In the genomic region with DNA sequence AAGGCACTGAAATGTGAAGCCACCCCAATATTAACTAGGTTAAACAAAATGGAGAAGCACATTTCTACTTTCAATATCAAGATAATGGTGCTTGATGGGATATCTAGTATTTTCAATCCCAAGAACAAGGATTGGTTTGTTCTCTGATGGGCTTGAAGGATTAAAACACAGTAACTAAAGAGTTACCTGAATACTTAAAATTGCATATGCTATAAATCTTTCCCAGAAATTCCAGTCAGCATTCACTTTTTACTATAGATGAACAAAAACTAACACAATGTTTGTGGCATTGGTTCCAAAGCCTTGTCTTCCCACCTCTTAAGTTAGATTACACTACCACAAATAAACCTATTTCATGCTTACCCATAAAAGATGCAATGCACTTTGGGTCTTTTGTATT, we compare ENCODE assay signal across 26 cellular contexts. TPM values are rescaled to one million over a fixed set of nuclear protein-coding genes. Genes with fewer than 3 reads are reported as not detected.
DNase-seq lines count a peak whose midpoint lies in the region; ATAC-seq, FAIRE-seq and TF ChIP-seq lines count a peak whose summit lies in the region.
"Had no signal": no experiment of that assay in that cellular context is flagged by ENCODE, and none has a peak within 500 bp of the region (broad histone marks: within the 10 kb centered on the region; RNA-seq: fewer than 3 reads in every experiment).

No MANE protein-coding gene starts in this region.

- H3K4me3 Mint-ChIP-seq in activated T-cell treated with anti-CD3 and anti-CD28 coated beads, Interleukin-2, amount 50 U/mL, for 72 hours, result no peak overlapping the region
- H3K4me3 Mint-ChIP-seq: CD4-positive, CD25-positive, alpha-beta regulatory T cell had no signal

- H3K4me3 ChIP-seq in neural cell (ENCODE audit: low read length) (peak overlapping the region; percentile 81), GM23248 (no peak overlapping the region)
- H3K4me3 ChIP-seq: GM12878, MG63, SJSA1 had no signal

- no peak overlapping the region for H3K27ac Mint-ChIP-seq in activated T-cell treated with anti-CD3 and anti-CD28 coated beads, Interleukin-2, amount 50 U/mL, for 72 hours
- H3K27ac Mint-ChIP-seq: CD4-positive, CD25-positive, alpha-beta regulatory T cell had no signal

- peaks cover 22% of the 10 kb centered on the region for H3K27me3 ChIP-seq in neural cell (ENCODE audit: insufficient read depth, low read depth, low read length)
- H3K27me3 ChIP-seq in GM23248 (replicated peaks; ENCODE audit: insufficient read depth), result peaks cover 55% of the 10 kb centered on the region
- H3K27me3 ChIP-seq: BE2C had no signal

- H4K20me1 ChIP-seq in neural cell (ENCODE audit: insufficient read depth), result no peaks in the 10 kb centered on the region
- no peaks in the 10 kb centered on the region for H4K20me1 ChIP-seq in GM23248 (ENCODE audit: insufficient read depth)

- no peak for DNase-seq in caudate nucleus (lab: John Stamatoyannopoulos, UW)
- DNase-seq in superior temporal gyrus (ENCODE audit: extremely low spot score), result peak; percentile 72
- no peak for DNase-seq in GM23248
- DNase-seq in NCI-H345 (lab: John Stamatoyannopoulos, UW), result no peak
- no peak for DNase-seq in D721Med (ENCODE audit: insufficient read length, low spot score)
- DNase-seq in activated T-cell treated with anti-CD3 and anti-CD28 coated beads, Interleukin-2, amount 50 U/mL, for 72 hours, result no peak
- DNase-seq: BE2C; CD4-positive, CD25-positive, alpha-beta regulatory T cell; EL; GDM1; MG63; NCI-H1105 treated with DMSO at 0.1 percent for 48 hours; NCI-H146; NCI-H1930; NCI-H446 treated with DMSO at 0.1 percent for 48 hours; NCI-H526; NCI-H82; NK-92 treated with Interleukin-12 subunit alpha and Interleukin-12 subunit beta, amount 100 ng/mL, for 24 hours; Right ventricle myocardium superior; RPMI8226 had no signal

- H3K4me1 ChIP-seq in GM23248 (ENCODE audit: insufficient read depth), result 0 out of 2 replicates have a peak, but pooled peaks cover 7% of the 10 kb centered on the region
- H3K4me1 ChIP-seq: SJSA1 had no signal

- peaks cover 2 to 5% of the 10 kb centered on the region in 2 donors for H3K36me3 Mint-ChIP-seq in activated T-cell treated with anti-CD3 and anti-CD28 coated beads, Interleukin-2, amount 50 U/mL, for 72 hours (ENCODE audit: insufficient read depth in 2 of 2)

- no peaks in the 10 kb centered on the region for H3K79me2 ChIP-seq in neural cell (replicated peaks; ENCODE audit: insufficient read depth, low read length)
- H3K79me2 ChIP-seq in GM23248 (ENCODE audit: insufficient read depth), result no peaks in the 10 kb centered on the region

- H3K27ac ChIP-seq in KOPT-K1 (ENCODE audit: low read depth, low read length, poor library complexity, severe bottlenecking) (peak overlapping the region; percentile 77), caudate nucleus (ENCODE audit: low read depth, low read length) (peak overlapping the region; percentile 91), neural cell (ENCODE audit: low read length) (no peak overlapping the region), GM23248 (no peak overlapping the region)
- H3K27ac ChIP-seq: SJSA1 had no signal

- H3K9me2 ChIP-seq in neural cell (ENCODE audit: insufficient read depth, low read length), result no peaks in the 10 kb centered on the region
- H3K9me2 ChIP-seq in GM23248 (ENCODE audit: insufficient read depth), result no peaks in the 10 kb centered on the region

- H3F3A ChIP-seq in neural cell (ENCODE audit: insufficient read depth, low read length, poor library complexity, severe bottlenecking), result peaks cover 2% of the 10 kb centered on the region
- no peaks in the 10 kb centered on the region for H3F3A ChIP-seq in GM23248 (ENCODE audit: insufficient read depth)

- FAIRE-seq in D721Med (lab: Jason Lieb, UNC), result no peak
- FAIRE-seq: GM12878, HepG2 had no signal

- no peaks in the 10 kb centered on the region for H3K36me3 ChIP-seq in KOPT-K1 (ENCODE audit: insufficient read depth, low read length)
- no peaks in the 10 kb centered on the region for H3K36me3 ChIP-seq in neural cell (ENCODE audit: insufficient read depth, low read length)
- no peaks in the 10 kb centered on the region for H3K36me3 ChIP-seq in GM23248 (ENCODE audit: low read depth)
- H3K36me3 ChIP-seq: BE2C, MG63, SJSA1 had no signal

- peaks cover 19% of the 10 kb centered on the region for H3K4me1 Mint-ChIP-seq in activated T-cell treated with anti-CD3 and anti-CD28 coated beads, Interleukin-2, amount 50 U/mL, for 72 hours (ENCODE audit: low read depth)

- no peak for ATAC-seq in activated T-cell treated with anti-CD3 and anti-CD28 coated beads, Interleukin-2, amount 50 U/mL, for 72 hours (replicated peaks in 1 of 2)
- ATAC-seq: GM12878, HepG2 had no signal

- no peak for TF ChIP-seq EP300 in neural cell (conservative IDR thresholded peaks at IDR 0.05; ENCODE audit: poor library complexity, severe bottlenecking)

- H3K4me2 ChIP-seq in neural cell (ENCODE audit: low read length) (no peak overlapping the region), GM23248 (ENCODE audit: unreplicated experiment) (no peak overlapping the region)

- no peaks in the 10 kb centered on the region for H3K9me3 Mint-ChIP-seq in activated T-cell treated with anti-CD3 and anti-CD28 coated beads, Interleukin-2, amount 50 U/mL, for 72 hours

- TF ChIP-seq CTCF in neural cell (IDR thresholded peaks at IDR 0.05; ENCODE audit: poor library complexity, severe bottlenecking) (no peak), D721Med (IDR thresholded peaks at IDR 0.05; ENCODE audit: insufficient read depth, missing control alignments) (no peak)

- H3K9me3 ChIP-seq in KOPT-K1 (ENCODE audit: insufficient read depth, low read length, poor library complexity, severe bottlenecking), result no peaks in the 10 kb centered on the region
- no peaks in the 10 kb centered on the region for H3K9me3 ChIP-seq in neural cell (ENCODE audit: low read length)
- no peaks in the 10 kb centered on the region for H3K9me3 ChIP-seq in GM23248 (ENCODE audit: low read depth)
- H3K9me3 ChIP-seq: BE2C, MG63, SJSA1 had no signal

- in situ Hi-C loops in GM23248 (cut with MboI), result no loop called here

- no peak for TF ChIP-seq RAD21 in neural cell (conservative IDR thresholded peaks at IDR 0.05)

- H2AFZ ChIP-seq in neural cell (ENCODE audit: low read depth, low read length) (no peak overlapping the region), GM23248 (no peak overlapping the region)

- H3K9ac ChIP-seq in neural cell (ENCODE audit: low read length), result no peak overlapping the region
- H3K9ac ChIP-seq in GM23248, result no peak overlapping the region

- H3K27me3 Mint-ChIP-seq in activated T-cell treated with anti-CD3 and anti-CD28 coated beads, Interleukin-2, amount 50 U/mL, for 72 hours (ENCODE audit: low read depth), result peaks cover 43% of the 10 kb centered on the region

TF ChIP-seq in neural cell, 6 proteins besides CTCF, POLR2A, EP300 and RAD21:
- TF ChIP-seq SMC3 (conservative IDR thresholded peaks at IDR 0.05; ENCODE audit: poor library complexity), result no peak
- TF ChIP-seq TAF1 (IDR thresholded peaks at IDR 0.05; ENCODE audit: low read depth), result no peak
- no peak for TF ChIP-seq EZH2 (IDR thresholded peaks at IDR 0.05; ENCODE audit: borderline replicate concordance, insufficient read depth, low read length, poor library complexity, severe bottlenecking)
- TF ChIP-seq MXI1 (conservative IDR thresholded peaks at IDR 0.05; ENCODE audit: poor library complexity, severe bottlenecking), result no peak
- TF ChIP-seq, protein P1, sequence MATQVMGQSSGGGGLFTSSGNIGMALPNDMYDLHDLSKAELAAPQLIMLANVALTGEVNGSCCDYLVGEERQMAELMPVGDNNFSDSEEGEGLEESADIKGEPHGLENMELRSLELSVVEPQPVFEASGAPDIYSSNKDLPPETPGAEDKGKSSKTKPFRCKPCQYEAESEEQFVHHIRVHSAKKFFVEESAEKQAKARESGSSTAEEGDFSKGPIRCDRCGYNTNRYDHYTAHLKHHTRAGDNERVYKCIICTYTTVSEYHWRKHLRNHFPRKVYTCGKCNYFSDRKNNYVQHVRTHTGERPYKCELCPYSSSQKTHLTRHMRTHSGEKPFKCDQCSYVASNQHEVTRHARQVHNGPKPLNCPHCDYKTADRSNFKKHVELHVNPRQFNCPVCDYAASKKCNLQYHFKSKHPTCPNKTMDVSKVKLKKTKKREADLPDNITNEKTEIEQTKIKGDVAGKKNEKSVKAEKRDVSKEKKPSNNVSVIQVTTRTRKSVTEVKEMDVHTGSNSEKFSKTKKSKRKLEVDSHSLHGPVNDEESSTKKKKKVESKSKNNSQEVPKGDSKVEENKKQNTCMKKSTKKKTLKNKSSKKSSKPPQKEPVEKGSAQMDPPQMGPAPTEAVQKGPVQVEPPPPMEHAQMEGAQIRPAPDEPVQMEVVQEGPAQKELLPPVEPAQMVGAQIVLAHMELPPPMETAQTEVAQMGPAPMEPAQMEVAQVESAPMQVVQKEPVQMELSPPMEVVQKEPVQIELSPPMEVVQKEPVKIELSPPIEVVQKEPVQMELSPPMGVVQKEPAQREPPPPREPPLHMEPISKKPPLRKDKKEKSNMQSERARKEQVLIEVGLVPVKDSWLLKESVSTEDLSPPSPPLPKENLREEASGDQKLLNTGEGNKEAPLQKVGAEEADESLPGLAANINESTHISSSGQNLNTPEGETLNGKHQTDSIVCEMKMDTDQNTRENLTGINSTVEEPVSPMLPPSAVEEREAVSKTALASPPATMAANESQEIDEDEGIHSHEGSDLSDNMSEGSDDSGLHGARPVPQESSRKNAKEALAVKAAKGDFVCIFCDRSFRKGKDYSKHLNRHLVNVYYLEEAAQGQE (IDR thresholded peaks at IDR 0.05; ENCODE audit: borderline replicate concordance), result no peak
- TF ChIP-seq POLR2AphosphoS5 (IDR thresholded peaks at IDR 0.05), result no peak

RNA-seq across cellular contexts. Expression of gene PCDH10, which starts 3.9 kb away (rescaled TPM):
- 37.0 and 38.5 TPM in 2 replicates for polyA plus RNA-seq in neural cell
- polyA minus RNA-seq in neural cell, result 109 and 111 TPM in 2 replicates
- 0.11 TPM in 1 of 2 replicates, not detected in the other for total RNA-seq in GM23248 (2014; rRNA removed; shearing (Covaris generic))
- polyA plus RNA-seq in GM23248 (2016; fragmentation: Nextera tagmentation; extraction: Ambion mirVana), result 0.08 and 0.09 TPM in 2 replicates
- total RNA-seq in activated T-cell treated with anti-CD3 and anti-CD28 coated beads, Interleukin-2, amount 50 U/mL, for 72 hours, result not detected
- total RNA-seq: CD4-positive, CD25-positive, alpha-beta regulatory T cell; GM12878; HepG2; HT1080; SJSA1 had no signal
- polyA plus RNA-seq: CD4-positive, CD25-positive, alpha-beta regulatory T cell; HepG2 had no signal

Comparison
In these comparisons a context has a peak if more than half of its experiments do, and no peak if none do; other contexts are left out.
1. H3K27ac ChIP-seq: peak in KOPT-K1 (single experiment) and caudate nucleus (single experiment); none in neural cell (single experiment) and GM23248 (single experiment).